Comparison of ENCODE assay signal across 8 cellular contexts in the genomic region with DNA sequence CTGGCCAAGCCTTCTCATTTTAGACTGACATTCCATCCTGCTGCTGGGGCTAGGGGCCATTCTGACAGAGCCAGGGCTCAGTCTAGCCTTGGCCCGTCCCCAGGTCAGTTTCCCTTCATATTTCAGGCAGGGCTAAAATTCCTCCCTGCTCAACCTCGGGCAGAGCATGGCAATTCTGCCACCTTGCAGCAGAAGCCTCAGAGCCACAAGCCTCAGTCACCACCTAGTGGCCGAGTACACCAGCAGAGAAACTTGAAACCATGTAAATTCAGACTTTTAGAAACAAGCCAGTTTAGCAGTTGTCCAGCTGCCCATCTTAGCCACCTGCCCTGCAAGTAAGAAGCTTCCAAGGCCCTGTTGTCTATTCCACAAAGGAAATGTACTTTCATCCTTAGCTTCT. TPM values are rescaled to one million over a fixed set of nuclear protein-coding genes. Genes with fewer than 3 reads are reported as not detected.
DNase-seq lines count a peak whose midpoint lies in the region; TF ChIP-seq lines count a peak whose summit lies in the region.
"Not testable (repeated sequence)": the region's sequence is repeated elsewhere in the genome, so short reads cannot be mapped to it uniquely, and the experiment has no call there.

No MANE protein-coding gene starts in this region.

- H2AFZ ChIP-seq in OCI-LY7 (ENCODE audit: low read length); parathyroid adenoma: not testable (repeated sequence)

- H3K9me2 ChIP-seq in OCI-LY7 (ENCODE audit: insufficient read depth, low read length), result not testable (repeated sequence)

- H3K27me3 ChIP-seq in colonic mucosa; cardiac muscle cell; parathyroid adenoma (ENCODE audit: control insufficient read depth, insufficient read depth, low read length): not testable (repeated sequence)

- intact Hi-C loops in OCI-LY7 (cut with micrococcal nuclease; ENCODE audit: unreplicated experiment); colonic mucosa (cut with DNase I): not testable (repeated sequence)

- not testable (repeated sequence) for H3K36me3 ChIP-seq in OCI-LY7 (ENCODE audit: insufficient read depth, low read length); colonic mucosa; cardiac muscle cell; parathyroid adenoma (ENCODE audit: control insufficient read depth, insufficient read depth, low read length)

- H3K27me3 Mint-ChIP-seq in activated CD4-positive, alpha-beta T cell treated with anti-CD3 and anti-CD28 coated beads, Interleukin-2, amount 10 ng/mL, durations not matched to agents 7 days and 5 days, result not testable (repeated sequence)

- H3K4me1 ChIP-seq in OCI-LY7 (ENCODE audit: insufficient read depth, low read length, poor library complexity, severe bottlenecking); colonic mucosa; cardiac muscle cell (ENCODE audit: low read depth); parathyroid adenoma: not testable (repeated sequence)

- POLR2A ChIA-PET in OCI-LY7 (lab: Charles Lee); activated CD4-positive, alpha-beta T cell treated with anti-CD3 and anti-CD28 coated beads, Interleukin-2, amount 10 ng/mL, durations not matched to agents 7 days and 5 days (lab: Charles Lee): not testable (repeated sequence)

- not testable (repeated sequence) for H3K27ac ChIP-seq in OCI-LY7 (ENCODE audit: low read depth, low read length, poor library complexity, severe bottlenecking); colonic mucosa; cardiac muscle cell; parathyroid adenoma

- H3K9me3 Mint-ChIP-seq in activated CD4-positive, alpha-beta T cell treated with anti-CD3 and anti-CD28 coated beads, Interleukin-2, amount 10 ng/mL, durations not matched to agents 7 days and 5 days, result not testable (repeated sequence)

- H3K36me3 Mint-ChIP-seq in activated CD4-positive, alpha-beta T cell treated with anti-CD3 and anti-CD28 coated beads, Interleukin-2, amount 10 ng/mL, durations not matched to agents 7 days and 5 days (ENCODE audit: low read depth), result not testable (repeated sequence)

- CTCF ChIA-PET in OCI-LY7 (lab: Charles Lee; ENCODE audit: unreplicated experiment); activated CD4-positive, alpha-beta T cell treated with anti-CD3 and anti-CD28 coated beads, Interleukin-2, amount 10 ng/mL, durations not matched to agents 7 days and 5 days (lab: Charles Lee): not testable (repeated sequence)

- H3K4me2 ChIP-seq in OCI-LY7 (ENCODE audit: low read length); parathyroid adenoma (ENCODE audit: low read length): not testable (repeated sequence)

- peak; percentile 39 for TF ChIP-seq CTCF in AG09309 (IDR thresholded peaks at IDR 0.05; ENCODE audit: control insufficient read depth, insufficient read depth, low read depth, low read length, missing control alignments)
- not testable (repeated sequence) for TF ChIP-seq CTCF in GM12865 (IDR thresholded peaks at IDR 0.05; ENCODE audit: insufficient read depth, low read depth, low read length, missing control alignments)
- 0 out of 2 replicates have a peak, but pooled peaks have one; percentile 28 for TF ChIP-seq CTCF in OCI-LY7 (conservative IDR thresholded peaks at IDR 0.05; ENCODE audit: low read length)
- TF ChIP-seq CTCF in colonic mucosa (IDR thresholded peaks at IDR 0.05), result peak; percentile 28
- TF ChIP-seq CTCF in cardiac muscle cell (IDR thresholded peaks at IDR 0.05; ENCODE audit: low read depth, low read length), result peak; percentile 13
- TF ChIP-seq CTCF in parathyroid adenoma (IDR thresholded peaks at IDR 0.05), result peak; percentile 38

- in situ Hi-C loops in KBM-7 (cut with MboI; ENCODE audit: low pct_unique_long_range_greater_than_20kb, low sequenced_read_pairs), result not testable (repeated sequence)

- not testable (repeated sequence) for BruUV-seq in OCI-LY7 (replicated peaks; lab: Mats Ljungman, UMichigan)

- DNase-seq in AG09309 (ENCODE audit: low read depth) (peak; percentile 3), GM12865 (ENCODE audit: low read depth) (peak; percentile 46), KBM-7 (peak; percentile 59), OCI-LY7 (ENCODE audit: low spot score) (peak; percentile 31), cardiac muscle cell (ENCODE audit: low read depth in 1 of 2, low spot score in 1 of 2) (peak; percentile 24 to 56)
- DNase-seq in activated CD4-positive, alpha-beta T cell treated with anti-CD3 and anti-CD28 coated beads, Interleukin-2, amount 10 ng/mL, durations not matched to agents 7 days and 5 days, result peak; percentile 48
- not testable (repeated sequence) for DNase-seq in colonic mucosa

- not testable (repeated sequence) for H3K27ac Mint-ChIP-seq in activated CD4-positive, alpha-beta T cell treated with anti-CD3 and anti-CD28 coated beads, Interleukin-2, amount 10 ng/mL, durations not matched to agents 7 days and 5 days

- not testable (repeated sequence) for H3K4me1 Mint-ChIP-seq in activated CD4-positive, alpha-beta T cell treated with anti-CD3 and anti-CD28 coated beads, Interleukin-2, amount 10 ng/mL, durations not matched to agents 7 days and 5 days

- not testable (repeated sequence) for H3K9me3 ChIP-seq in OCI-LY7 (ENCODE audit: low read length); colonic mucosa; cardiac muscle cell (ENCODE audit: low read depth); parathyroid adenoma (ENCODE audit: control insufficient read depth, low read length)

- H3K4me3 Mint-ChIP-seq in activated CD4-positive, alpha-beta T cell treated with anti-CD3 and anti-CD28 coated beads, Interleukin-2, amount 10 ng/mL, durations not matched to agents 7 days and 5 days, result not testable (repeated sequence)

- not testable (repeated sequence) for H3K9ac ChIP-seq in colonic mucosa (ENCODE audit: low read depth in 2 of 2, low read length in 2 of 2); parathyroid adenoma

- H4K20me1 ChIP-seq in OCI-LY7 (ENCODE audit: insufficient read depth, low read length), result not testable (repeated sequence)

- H3K79me2 ChIP-seq in OCI-LY7 (ENCODE audit: insufficient read depth, low read depth, low read length); parathyroid adenoma: not testable (repeated sequence)

- not testable (repeated sequence) for H3K4me3 ChIP-seq in AG09309 (ENCODE audit: control insufficient read depth, low read depth, low read length); GM12865 (ENCODE audit: low read depth, low read length); OCI-LY7 (ENCODE audit: low read depth, low read length, poor library complexity, severe bottlenecking); colonic mucosa; cardiac muscle cell; parathyroid adenoma (ENCODE audit: low read depth, low read length)

RNA-seq across cellular contexts. Expression of gene POMZP3, which starts 13.3 kb away (rescaled TPM):
- total RNA-seq in OCI-LY7 (2014; rRNA removed; shearing (Covaris generic)), result 5.0 and 5.4 TPM in 2 replicates
- total RNA-seq in OCI-LY7 (2022), result 8.5 and 12.2 TPM in 2 replicates
- 10 to 100 TPM; 11.3 to 12.4 TPM for total RNA-seq in activated CD4-positive, alpha-beta T cell treated with anti-CD3 and anti-CD28 coated beads, Interleukin-2, amount 10 ng/mL, durations not matched to agents 7 days and 5 days
- 10 to 100 TPM in 1 of 2 donors, 1 to 10 TPM in 1; 6.5 to 21.1 TPM for total RNA-seq in colonic mucosa
- total RNA-seq in cardiac muscle cell, result 16.3 and 17.4 TPM in 2 replicates
- 11.3 and 20.7 TPM in 2 replicates for polyA plus RNA-seq in cardiac muscle cell
